Comparison of ENCODE assay signal across 1 cellular context in genomic region chr17:74981979-74982662, GRCh38.
A peak's percentile ranks its signal among the peaks of the same experiment; 100 is the strongest.
TF ChIP-seq lines count a peak whose summit lies in the region.

No MANE protein-coding gene starts in this region.

TF ChIP-seq in WTC11, 78 proteins besides CTCF, POLR2A, EP300 and RAD21 (continued from another document and continues in another):
- no peak for TF ChIP-seq STAT6 (CRISPR knock-in tag; conservative IDR thresholded peaks at IDR 0.05; ENCODE audit: low read depth)
- peak; percentile 51; the same call in 1 of the 2 replicates for TF ChIP-seq USF1 (CRISPR knock-in tag; IDR thresholded peaks at IDR 0.05)
- peak; percentile 34; the same call in 1 of the 2 replicates for TF ChIP-seq E2F4 (CRISPR knock-in tag; IDR thresholded peaks at IDR 0.05; ENCODE audit: borderline replicate concordance, low read depth)
- peak; percentile 64; the same call in 1 of the 2 replicates for TF ChIP-seq ZNF219 (CRISPR knock-in tag; IDR thresholded peaks at IDR 0.05; ENCODE audit: borderline replicate concordance)
- TF ChIP-seq ZBTB43 (CRISPR knock-in tag; IDR thresholded peaks at IDR 0.05), result 0 out of 2 replicates have a peak, but pooled peaks have one; percentile 48
- TF ChIP-seq HMGXB4 (CRISPR knock-in tag; IDR thresholded peaks at IDR 0.05), result peak; percentile 87; the same call in 1 of the 2 replicates
- TF ChIP-seq ZBTB21 (CRISPR knock-in tag; IDR thresholded peaks at IDR 0.05; ENCODE audit: borderline replicate concordance), result peak; percentile 94
- TF ChIP-seq TP53 (CRISPR knock-in tag; IDR thresholded peaks at IDR 0.05), result peak; percentile 39; the same call in 1 of the 2 replicates
- TF ChIP-seq JUN (CRISPR knock-in tag; IDR thresholded peaks at IDR 0.05), result 0 out of 2 replicates have a peak, but pooled peaks have one; percentile 20
- TF ChIP-seq ELF4 (CRISPR knock-in tag; IDR thresholded peaks at IDR 0.05; ENCODE audit: low read depth), result no peak
- TF ChIP-seq ZNF396 (CRISPR knock-in tag; IDR thresholded peaks at IDR 0.05; ENCODE audit: borderline replicate concordance), result no peak
- no peak for TF ChIP-seq ATF3 (CRISPR knock-in tag; conservative IDR thresholded peaks at IDR 0.05)
- TF ChIP-seq IRF1 (CRISPR knock-in tag; IDR thresholded peaks at IDR 0.05), result 0 out of 2 replicates have a peak, but pooled peaks have one; percentile 35
- TF ChIP-seq NFE2L1 (CRISPR knock-in tag; IDR thresholded peaks at IDR 0.05), result peak; percentile 63
- peak; percentile 95 for TF ChIP-seq ARID4B (CRISPR knock-in tag; IDR thresholded peaks at IDR 0.05; ENCODE audit: borderline replicate concordance)
- peak; percentile 84 for TF ChIP-seq GABPB1 (CRISPR knock-in tag; IDR thresholded peaks at IDR 0.05)
- peak; percentile 88; the same call in 1 of the 2 replicates for TF ChIP-seq SP1 (CRISPR knock-in tag; conservative IDR thresholded peaks at IDR 0.05)
- 0 out of 2 replicates have a peak, but pooled peaks have one; percentile 84 for TF ChIP-seq KAT7 (CRISPR knock-in tag; IDR thresholded peaks at IDR 0.05; ENCODE audit: borderline replicate concordance)
- TF ChIP-seq FOXK1 (CRISPR knock-in tag; IDR thresholded peaks at IDR 0.05), result 0 out of 2 replicates have a peak, but pooled peaks have one; percentile 57
- TF ChIP-seq FOXP1 (CRISPR knock-in tag; IDR thresholded peaks at IDR 0.05; ENCODE audit: borderline replicate concordance), result peak; percentile 90; the same call in 1 of the 2 replicates
- peak; percentile 87 for TF ChIP-seq ZNF232 (CRISPR knock-in tag; IDR thresholded peaks at IDR 0.05)
- TF ChIP-seq E2F5 (CRISPR knock-in tag; IDR thresholded peaks at IDR 0.05), result 0 out of 2 replicates have a peak, but pooled peaks have one; percentile 92
- TF ChIP-seq USF2 (CRISPR knock-in tag; IDR thresholded peaks at IDR 0.05), result peak; percentile 37; the same call in 1 of the 2 replicates
- no peak for TF ChIP-seq RELA (CRISPR knock-in tag; IDR thresholded peaks at IDR 0.05; ENCODE audit: borderline replicate concordance)
- TF ChIP-seq CREM (CRISPR knock-in tag; IDR thresholded peaks at IDR 0.05), result peak; percentile 82
- peak; percentile 75 for TF ChIP-seq TEAD1 (CRISPR knock-in tag; IDR thresholded peaks at IDR 0.05)
- peak; percentile 87 for TF ChIP-seq ZNF281 (CRISPR knock-in tag; IDR thresholded peaks at IDR 0.05)
- TF ChIP-seq ETV6 (CRISPR knock-in tag; IDR thresholded peaks at IDR 0.05), result 0 out of 2 replicates have a peak, but pooled peaks have one; percentile 69
- TF ChIP-seq NFYB (CRISPR knock-in tag; conservative IDR thresholded peaks at IDR 0.05; ENCODE audit: low read depth), result no peak
- 0 out of 2 replicates have a peak, but pooled peaks have one; percentile 84 for TF ChIP-seq CBFB (CRISPR knock-in tag; IDR thresholded peaks at IDR 0.05; ENCODE audit: low read depth)
- TF ChIP-seq AFF4 (CRISPR knock-in tag; IDR thresholded peaks at IDR 0.05; ENCODE audit: borderline replicate concordance), result 0 out of 2 replicates have a peak, but pooled peaks have one; percentile 46
